Comparison of ENCODE assay signal across 15 cellular contexts in genomic region chr13:44368599-44369368, GRCh38. TPM values are rescaled to one million over a fixed set of nuclear protein-coding genes. Genes with fewer than 3 reads are reported as not detected.
DNase-seq lines count a peak whose midpoint lies in the region; ATAC-seq and TF ChIP-seq lines count a peak whose summit lies in the region.
"Had no signal": no experiment of that assay in that cellular context is flagged by ENCODE, and none has a peak within 500 bp of the region (broad histone marks: within the 10 kb centered on the region; RNA-seq: fewer than 3 reads in every experiment).

No MANE protein-coding gene starts in this region.

- H3K27ac Mint-ChIP-seq in natural killer cell, result peak overlapping the region in 1 of 2 donors; percentile 15
- H3K27ac Mint-ChIP-seq in natural killer cell treated with Interleukin-12 subunit alpha and Interleukin-12 subunit beta and Interleukin-15 and Interleukin-18, amount 100 ng/mL, for 72 hours, result no peak overlapping the region
- H3K27ac Mint-ChIP-seq: CD4-positive, CD25-positive, alpha-beta regulatory T cell; T-helper 1 cell treated with Interleukin-12 subunit alpha and Interleukin-12 subunit beta and Interleukin-4 antibody, amounts not matched to agents 30 μg/mL and 1 μg/mL, for 36 hours had no signal

- H3K23ac ChIP-seq in mesendoderm (ENCODE audit: low read length), result no peak overlapping the region

- no peak overlapping the region for H3K4ac ChIP-seq in mesendoderm (ENCODE audit: low read depth, low read length)

- ATAC-seq in natural killer cell, result peak; percentile 14 to 68 (median 27)
- no peak for ATAC-seq in natural killer cell treated with Interleukin-12 subunit alpha and Interleukin-12 subunit beta and Interleukin-15 and Interleukin-18, amount 100 ng/mL, for 72 hours
- peak; percentile 42 for ATAC-seq in PC-3
- peak; percentile 79 for ATAC-seq in mucosa of descending colon
- no peak for ATAC-seq in GM18867 (IDR thresholded peaks at IDR 0.05; ENCODE audit: unreplicated experiment)
- no peak for ATAC-seq in GM21528 (IDR thresholded peaks at IDR 0.05; ENCODE audit: low FRiP score, unreplicated experiment)
- ATAC-seq: stimulated activated naive CD8-positive, alpha-beta T cell treated with anti-CD3 and anti-CD28 coated beads, Interleukin-15, Interleukin-2, amounts not matched to agents 100 U/mL and 50 U/mL, for 24 hours had no signal

- no peak overlapping the region for H4K8ac ChIP-seq in mesendoderm (ENCODE audit: low read depth, low read length)

- H3K9ac ChIP-seq in PC-3 (ENCODE audit: low read length) (no peak overlapping the region), mesendoderm (ENCODE audit: low read length) (no peak overlapping the region)

- H3K4me1 ChIP-seq in PC-3 (ENCODE audit: insufficient read depth, low read length) (peaks cover 45% of the 10 kb centered on the region), mucosa of descending colon (ENCODE audit: low read depth) (peaks cover 49% of the 10 kb centered on the region), mesendoderm (ENCODE audit: control insufficient read depth, low read depth, low read length) (peaks cover 8% of the 10 kb centered on the region)

- H3K9me2 ChIP-seq in PC-3 (replicated peaks; ENCODE audit: low read length), result no peaks in the 10 kb centered on the region

- CTCF ChIA-PET in PC-3 (lab: Charles Lee) (no interaction called here), GM10248 (lab: Yijun Ruan, JAX) (interaction anchor here (0.7 kb wide), 1 partner anchor 27 kb away, joined by 4 read pairs; no protein-coding TSS in a partner anchor)

- no peaks in the 10 kb centered on the region for H3K9me3 ChIP-seq in PC-3 (ENCODE audit: low read length)
- H3K9me3 ChIP-seq in mucosa of descending colon, result no peaks in the 10 kb centered on the region

- H2BK120ac ChIP-seq in mesendoderm (ENCODE audit: low read depth, low read length), result no peak overlapping the region

- no peak overlapping the region for H2BK5ac ChIP-seq in mesendoderm (ENCODE audit: low read length)

- H4K5ac ChIP-seq in mesendoderm (ENCODE audit: low read length), result no peak overlapping the region

- no peaks in the 10 kb centered on the region for H3F3A ChIP-seq in PC-3 (ENCODE audit: low read length, unreplicated experiment)

- H3K9me3 Mint-ChIP-seq in natural killer cell, result no peaks in the 10 kb centered on the region
- H3K9me3 Mint-ChIP-seq in natural killer cell treated with Interleukin-12 subunit alpha and Interleukin-12 subunit beta and Interleukin-15 and Interleukin-18, amount 100 ng/mL, for 72 hours, result no peaks in the 10 kb centered on the region
- H3K9me3 Mint-ChIP-seq: T-helper 1 cell treated with Interleukin-12 subunit alpha and Interleukin-12 subunit beta and Interleukin-4 antibody, amounts not matched to agents 30 μg/mL and 1 μg/mL, for 36 hours had no signal

- DNase-seq in natural killer cell (no peak), PC-3 (peak; percentile 65), mucosa of descending colon (peak in 1 of 3 donors; percentile 65), mesendoderm (no peak), GM10248 (ENCODE audit: extremely low spot score) (no peak)
- no peak for DNase-seq in natural killer cell treated with Interleukin-12 subunit alpha and Interleukin-12 subunit beta and Interleukin-15 and Interleukin-18, amount 100 ng/mL, for 72 hours (ENCODE audit: low spot score)
- DNase-seq: activated CD4-positive, CD25-positive, alpha-beta regulatory T cell; CD4-positive, CD25-positive, alpha-beta regulatory T cell; H7; NCI-H1436 treated with DMSO at 0.1 percent for 48 hours; stimulated activated naive CD8-positive, alpha-beta T cell treated with anti-CD3 and anti-CD28 coated beads, Interleukin-15, Interleukin-2, amounts not matched to agents 100 U/mL and 50 U/mL, for 24 hours had no signal

- TF ChIP-seq CTCF in natural killer cell (IDR thresholded peaks at IDR 0.05) (no peak), PC-3 (conservative IDR thresholded peaks at IDR 0.05; ENCODE audit: low read depth, low read length) (no peak), mucosa of descending colon (IDR thresholded peaks at IDR 0.05) (no peak), GM10248 (IDR thresholded peaks at IDR 0.05; ENCODE audit: control extremely low read depth, extremely low read depth, low read depth, missing control alignments) (no peak)

- H3K18ac ChIP-seq in mesendoderm (ENCODE audit: low read length), result no peak overlapping the region

- no peaks in the 10 kb centered on the region for H3K36me3 ChIP-seq in PC-3 (ENCODE audit: low read depth, low read length)
- H3K36me3 ChIP-seq in mucosa of descending colon (ENCODE audit: low read depth), result peaks cover 5% of the 10 kb centered on the region
- no peaks in the 10 kb centered on the region for H3K36me3 ChIP-seq in mesendoderm (ENCODE audit: control insufficient read depth, insufficient read depth, low read length)

- H3K79me2 ChIP-seq in PC-3 (ENCODE audit: low read length) (no peaks in the 10 kb centered on the region), mesendoderm (ENCODE audit: control insufficient read depth, insufficient read depth, low read length) (no peaks in the 10 kb centered on the region)

- no peak overlapping the region for H3K4me3 Mint-ChIP-seq in natural killer cell
- no peak overlapping the region for H3K4me3 Mint-ChIP-seq in natural killer cell treated with Interleukin-12 subunit alpha and Interleukin-12 subunit beta and Interleukin-15 and Interleukin-18, amount 100 ng/mL, for 72 hours
- H3K4me3 Mint-ChIP-seq: CD4-positive, CD25-positive, alpha-beta regulatory T cell; T-helper 1 cell treated with Interleukin-12 subunit alpha and Interleukin-12 subunit beta and Interleukin-4 antibody, amounts not matched to agents 30 μg/mL and 1 μg/mL, for 36 hours had no signal

- intact Hi-C loops in natural killer cell (cut with micrococcal nuclease) (no loop called here), PC-3 (cut with micrococcal nuclease) (no loop called here), mucosa of descending colon (cut with DNase I, micrococcal nuclease) (loop anchor here in 1 of 2 donors (10.0 kb wide), 1 partner anchor 54 kb away; no protein-coding TSS in a partner anchor)

- no peaks in the 10 kb centered on the region for H3K36me3 Mint-ChIP-seq in natural killer cell
- H3K36me3 Mint-ChIP-seq in natural killer cell treated with Interleukin-12 subunit alpha and Interleukin-12 subunit beta and Interleukin-15 and Interleukin-18, amount 100 ng/mL, for 72 hours, result no peaks in the 10 kb centered on the region
- H3K36me3 Mint-ChIP-seq: CD4-positive, CD25-positive, alpha-beta regulatory T cell had no signal

- H3K56ac ChIP-seq in mesendoderm (ENCODE audit: low read length), result no peak overlapping the region

- peak overlapping the region; percentile 36 for H3K4me2 ChIP-seq in PC-3 (ENCODE audit: low read length)
- H3K4me2 ChIP-seq in mesendoderm (ENCODE audit: low read length), result no peak overlapping the region

- H3K4me3 ChIP-seq in PC-3 (ENCODE audit: low read length), result no peak overlapping the region
- H3K4me3 ChIP-seq in mucosa of descending colon, result no peak overlapping the region
- no peak overlapping the region for H3K4me3 ChIP-seq in mesendoderm (ENCODE audit: low read length)

- no peak overlapping the region for H2AK5ac ChIP-seq in mesendoderm (ENCODE audit: low read length)

- BruUV-seq in PC-3 (replicated peaks; lab: Mats Ljungman, UMichigan), result no TSS peak

- no peaks in the 10 kb centered on the region for H3K79me1 ChIP-seq in mesendoderm (ENCODE audit: low read length)

- no peaks in the 10 kb centered on the region for H4K20me1 ChIP-seq in PC-3 (ENCODE audit: low read length)

- H3K27me3 ChIP-seq in PC-3 (ENCODE audit: low read length), result no peaks in the 10 kb centered on the region
- H3K27me3 ChIP-seq in mesendoderm (ENCODE audit: insufficient read depth, low read length, poor library complexity), result no peaks in the 10 kb centered on the region

- peaks cover 7 to 13% of the 10 kb centered on the region in 2 donors for H3K4me1 Mint-ChIP-seq in natural killer cell
- H3K4me1 Mint-ChIP-seq in natural killer cell treated with Interleukin-12 subunit alpha and Interleukin-12 subunit beta and Interleukin-15 and Interleukin-18, amount 100 ng/mL, for 72 hours (ENCODE audit: low read depth in 2 of 2), result peaks cover 0 to 10% of the 10 kb centered on the region in 2 donors

- POLR2A ChIA-PET in PC-3 (lab: Charles Lee; ENCODE audit: unreplicated experiment), result interaction anchor here (0.6 kb wide), 1 partner anchor 62 kb away, joined by 3 read pairs; no protein-coding TSS in a partner anchor
- POLR2A ChIA-PET in GM10248 (lab: Yijun Ruan, JAX), result no interaction called here

- peak overlapping the region; percentile 72 for H3K27ac ChIP-seq in PC-3 (ENCODE audit: low read length)
- H3K27ac ChIP-seq in mesendoderm (ENCODE audit: low read depth, low read length), result no peak overlapping the region

- WGBS in mesendoderm (ENCODE audit: extremely low coverage, insufficient coverage, low lambda C conversion rate), result no CpG with 5 or more reads among the region's 5 CpGs

- H2AFZ ChIP-seq in PC-3 (ENCODE audit: low read length), result no peak overlapping the region

- peaks cover 0 to 7% of the 10 kb centered on the region in 2 donors for H3K27me3 Mint-ChIP-seq in natural killer cell (ENCODE audit: low read depth in 2 of 2)
- H3K27me3 Mint-ChIP-seq in natural killer cell treated with Interleukin-12 subunit alpha and Interleukin-12 subunit beta and Interleukin-15 and Interleukin-18, amount 100 ng/mL, for 72 hours, result peaks cover 0 to 11% of the 10 kb centered on the region in 2 donors

- no peak overlapping the region for H2BK15ac ChIP-seq in mesendoderm (replicated peaks; ENCODE audit: low read depth)

RNA-seq across cellular contexts. Expression of gene SERP2, which starts 4.8 kb away (rescaled TPM):
- total RNA-seq in natural killer cell (1 to 10 TPM; 2.0 to 4.1 (median 3.2) TPM), PC-3 (2014; rRNA removed) (1.0 and 1.2 TPM in 2 replicates), mucosa of descending colon (1 to 10 TPM; 3.3 to 6.0 (median 5.8) TPM)
- total RNA-seq in natural killer cell treated with Interleukin-12 subunit alpha and Interleukin-12 subunit beta and Interleukin-15 and Interleukin-18, amount 100 ng/mL, for 72 hours, result 1 to 10 TPM; 3.8 to 9.1 TPM
- 1.9 TPM for polyA plus RNA-seq in mesendoderm (2013, experiment 1 of 2)
- 1.8 TPM for polyA plus RNA-seq in mesendoderm (2013, experiment 2 of 2)
- total RNA-seq: CD4-positive, CD25-positive, alpha-beta regulatory T cell; HT1080 had no signal

Comparison
In these comparisons a context has a peak if more than half of its experiments do, and no peak if none do; other contexts are left out.
1. ATAC-seq: peak in natural killer cell (3 of 3), PC-3 (single experiment) and mucosa of descending colon (single experiment); none in natural killer cell treated with Interleukin-12 subunit alpha and Interleukin-12 subunit beta and Interleukin-15 and Interleukin-18, amount 100 ng/mL, for 72 hours (0 of 2), GM18867 (single experiment) and GM21528 (single experiment).